Comparison of ENCODE assay signal across 27 cellular contexts in the genomic region with DNA sequence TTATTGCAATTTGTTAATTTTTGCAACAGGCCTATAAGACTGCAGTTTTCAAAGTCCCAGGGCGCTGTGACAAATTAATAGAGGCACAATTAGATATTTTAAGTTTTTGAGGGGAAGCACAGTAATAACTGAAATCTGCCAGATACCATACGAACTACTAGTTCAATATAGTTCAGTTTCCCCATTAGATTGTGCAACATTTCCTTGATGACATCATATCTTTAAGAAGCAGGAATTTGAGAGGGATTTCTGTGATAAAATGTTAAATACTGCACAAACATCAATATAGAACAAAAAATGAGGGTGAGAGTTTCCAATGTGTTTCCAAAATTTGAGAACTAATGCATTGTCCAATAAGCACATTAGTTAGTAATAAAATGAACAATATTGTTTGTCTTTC. TPM values are rescaled to one million over a fixed set of nuclear protein-coding genes. Genes with fewer than 3 reads are reported as not detected.
"Had no signal": no experiment of that assay in that cellular context is flagged by ENCODE, and none has a peak within 500 bp of the region (broad histone marks: within the 10 kb centered on the region; RNA-seq: fewer than 3 reads in every experiment).

No MANE protein-coding gene starts in this region.

- H3K4me3 ChIP-seq: left lung, mucosa of descending colon, ovary, prostate gland, sigmoid colon, spleen, tibial nerve, uterus had no signal

- H3K36me3 ChIP-seq: left lung, ovary, prostate gland, sigmoid colon, spleen, tibial nerve, uterus had no signal

- ATAC-seq: left colon; left lung; mucosa of descending colon; naive thymus-derived CD4-positive, alpha-beta T cell; natural killer cell treated with Interleukin-12 subunit alpha and Interleukin-12 subunit beta and Interleukin-15 and Interleukin-18, amount 100 ng/mL, for 72 hours; right cardiac atrium; stimulated activated memory B cell treated with anti-CD40 and anti-IgM and Interleukin-4, amounts not matched to agents 10 μg/mL and 1 μg/mL and 100 μg/mL, for 72 hours; stimulated activated naive CD8-positive, alpha-beta T cell treated with anti-CD3 and anti-CD28 coated beads, Interleukin-15, amount 100 ng/mL, for 72 hours had no signal

- DNase-seq: hippocampal formation; kidney; left colon; left lung; midbrain; mucosa of descending colon; naive thymus-derived CD4-positive, alpha-beta T cell; ovary; retina; right cardiac atrium; sigmoid colon; small intestine; spleen; stimulated activated CD4-positive, alpha-beta T cell treated with anti-CD3 and anti-CD28 coated beads, Interleukin-4, amount 100 ng/mL, for 4 hours; stimulated activated CD8-positive, alpha-beta memory T cell treated with anti-CD3 and anti-CD28 coated beads, Interleukin-4, amount 100 ng/mL, for 48 hours; stimulated activated naive CD4-positive, alpha-beta T cell treated with Interleukin-2 at 50 U/mL for 16 hours; stimulated activated naive CD8-positive, alpha-beta T cell treated with anti-CD3 and anti-CD28 coated beads, Interleukin-15, amount 100 ng/mL, for 72 hours; substantia nigra; uterus had no signal

- H3K9me3 ChIP-seq: left lung, mucosa of descending colon, ovary, prostate gland, sigmoid colon, spleen, tibial nerve, uterus had no signal

- H3K27me3 ChIP-seq: left lung, ovary, sigmoid colon, spleen, tibial nerve, uterus had no signal

- H3K4me1 ChIP-seq: left lung, prostate gland, sigmoid colon, spleen, tibial nerve, uterus had no signal

- FAIRE-seq: islet of Langerhans, kidney, small intestine had no signal

- H3K27ac ChIP-seq: left lung, ovary, prostate gland, sigmoid colon, spleen, tibial nerve, uterus had no signal

RNA-seq across cellular contexts. Expression of gene GRIN3A, which starts 56.7 kb away (rescaled TPM):
- total RNA-seq: lung microvascular endothelial cell; myocyte; natural killer cell treated with Interleukin-12 subunit alpha and Interleukin-12 subunit beta and Interleukin-15 and Interleukin-18, amount 100 ng/mL, for 72 hours; omental fat pad had no signal
